Comparison of ENCODE assay signal across 11 cellular contexts in genomic region chr11:7579226-7579825, GRCh38.
DNase-seq lines count a peak whose midpoint lies in the region; ATAC-seq and TF ChIP-seq lines count a peak whose summit lies in the region.
"Had no signal": no experiment of that assay in that cellular context is flagged by ENCODE, and none has a peak within 500 bp of the region (broad histone marks: within the 10 kb centered on the region; RNA-seq: fewer than 3 reads in every experiment).

No MANE protein-coding gene starts in this region.

- no peaks in the 10 kb centered on the region for H3K36me3 Mint-ChIP-seq in activated CD4-positive, alpha-beta memory T cell treated with anti-CD3 and anti-CD28 coated beads, Interleukin-2, amount 10 ng/mL, durations not matched to agents 7 days and 5 days (ENCODE audit: low read depth)
- no peaks in the 10 kb centered on the region for H3K36me3 Mint-ChIP-seq in activated CD4-positive, alpha-beta memory T cell treated with anti-CD3 and anti-CD28 coated beads for 36 hours
- H3K36me3 Mint-ChIP-seq in nephron progenitor cell (ENCODE audit: low read depth) = no peaks in the 10 kb centered on the region
- no peaks in the 10 kb centered on the region for H3K36me3 Mint-ChIP-seq in activated T-helper 1 cell treated with anti-CD3 and anti-CD28 coated beads, Interleukin-12 subunit alpha, Interleukin-12 subunit beta, Interleukin-2, Interleukin-4 antibody, amounts not matched to agents 30 ng/mL and 10 ng/mL and 1 ng/mL, durations not matched to agents 14 hours and 24 hours and 36 hours (ENCODE audit: low read depth)
- no peaks in the 10 kb centered on the region for H3K36me3 Mint-ChIP-seq in activated CD8-positive, alpha-beta T cell treated with anti-CD3 and anti-CD28 coated beads, Interleukin-2, amount 10 ng/mL, durations not matched to agents 7 days and 5 days (ENCODE audit: low read depth)

- DNase-seq in activated CD4-positive, alpha-beta memory T cell treated with anti-CD3 and anti-CD28 coated beads, Interleukin-2, amount 10 ng/mL, durations not matched to agents 7 days and 5 days = no peak
- no peak for DNase-seq in activated CD4-positive, alpha-beta memory T cell treated with anti-CD3 and anti-CD28 coated beads for 36 hours
- DNase-seq in dorsolateral prefrontal cortex (no peak), nephron progenitor cell (no peak), NCI-H2227 (lab: John Stamatoyannopoulos, UW; ENCODE audit: unreplicated experiment) (no peak), retina (no peak)
- DNase-seq in activated T-helper 1 cell treated with anti-CD3 and anti-CD28 coated beads, Interleukin-12 subunit alpha, Interleukin-12 subunit beta, Interleukin-2, Interleukin-4 antibody, amounts not matched to agents 30 ng/mL and 10 ng/mL and 1 ng/mL, durations not matched to agents 14 hours and 24 hours and 36 hours (ENCODE audit: low spot score) = no peak
- DNase-seq in activated CD8-positive, alpha-beta T cell treated with anti-CD3 and anti-CD28 coated beads, Interleukin-2, amount 10 ng/mL, durations not matched to agents 7 days and 5 days = no peak
- DNase-seq: GF-D8; stimulated activated CD4-positive, alpha-beta T cell treated with anti-CD3 and anti-CD28 coated beads, Interleukin-12 subunit alpha, Interleukin-12 subunit beta, amount 100 ng/mL, for 4 hours; stimulated activated naive CD8-positive, alpha-beta T cell treated with anti-CD3 and anti-CD28 coated beads, Interleukin-15, Interleukin-2, amounts not matched to agents 100 U/mL and 50 U/mL, for 24 hours had no signal

- peak overlapping the region; percentile 80 to 99 (median 97) for H3K27ac ChIP-seq in dorsolateral prefrontal cortex

- H3K27me3 Mint-ChIP-seq in activated CD4-positive, alpha-beta memory T cell treated with anti-CD3 and anti-CD28 coated beads, Interleukin-2, amount 10 ng/mL, durations not matched to agents 7 days and 5 days = peaks cover 21% of the 10 kb centered on the region
- H3K27me3 Mint-ChIP-seq in activated CD4-positive, alpha-beta memory T cell treated with anti-CD3 and anti-CD28 coated beads for 36 hours = no peaks in the 10 kb centered on the region
- peaks cover 7% of the 10 kb centered on the region for H3K27me3 Mint-ChIP-seq in nephron progenitor cell (ENCODE audit: low read depth, poor library complexity)
- peaks cover 26% of the 10 kb centered on the region for H3K27me3 Mint-ChIP-seq in activated T-helper 1 cell treated with anti-CD3 and anti-CD28 coated beads, Interleukin-12 subunit alpha, Interleukin-12 subunit beta, Interleukin-2, Interleukin-4 antibody, amounts not matched to agents 30 ng/mL and 10 ng/mL and 1 ng/mL, durations not matched to agents 14 hours and 24 hours and 36 hours (ENCODE audit: insufficient read depth)
- peaks cover 54% of the 10 kb centered on the region for H3K27me3 Mint-ChIP-seq in activated CD8-positive, alpha-beta T cell treated with anti-CD3 and anti-CD28 coated beads, Interleukin-2, amount 10 ng/mL, durations not matched to agents 7 days and 5 days (ENCODE audit: low read depth)

- no peak for ATAC-seq in activated CD8-positive, alpha-beta T cell treated with anti-CD3 and anti-CD28 coated beads, Interleukin-2, amount 10 ng/mL, durations not matched to agents 7 days and 5 days
- ATAC-seq: stimulated activated naive CD8-positive, alpha-beta T cell treated with anti-CD3 and anti-CD28 coated beads, Interleukin-15, Interleukin-2, amounts not matched to agents 100 U/mL and 50 U/mL, for 24 hours had no signal

- H3K27me3 ChIP-seq in dorsolateral prefrontal cortex = no peaks in the 10 kb centered on the region

- no peaks in the 10 kb centered on the region for H3K9me3 Mint-ChIP-seq in activated CD4-positive, alpha-beta memory T cell treated with anti-CD3 and anti-CD28 coated beads, Interleukin-2, amount 10 ng/mL, durations not matched to agents 7 days and 5 days
- no peaks in the 10 kb centered on the region for H3K9me3 Mint-ChIP-seq in activated CD4-positive, alpha-beta memory T cell treated with anti-CD3 and anti-CD28 coated beads for 36 hours
- no peaks in the 10 kb centered on the region for H3K9me3 Mint-ChIP-seq in nephron progenitor cell
- H3K9me3 Mint-ChIP-seq in activated T-helper 1 cell treated with anti-CD3 and anti-CD28 coated beads, Interleukin-12 subunit alpha, Interleukin-12 subunit beta, Interleukin-2, Interleukin-4 antibody, amounts not matched to agents 30 ng/mL and 10 ng/mL and 1 ng/mL, durations not matched to agents 14 hours and 24 hours and 36 hours = no peaks in the 10 kb centered on the region
- H3K9me3 Mint-ChIP-seq in activated CD8-positive, alpha-beta T cell treated with anti-CD3 and anti-CD28 coated beads, Interleukin-2, amount 10 ng/mL, durations not matched to agents 7 days and 5 days (ENCODE audit: insufficient read depth) = no peaks in the 10 kb centered on the region

- intact Hi-C loops in activated CD4-positive, alpha-beta memory T cell treated with anti-CD3 and anti-CD28 coated beads for 36 hours (cut with micrococcal nuclease) = no loop called here
- intact Hi-C loops in dorsolateral prefrontal cortex (cut with DNase I) = loop anchor here in 1 of 2 donors (10.0 kb wide), 1 partner anchor 135 kb away; no protein-coding TSS in a partner anchor
- intact Hi-C loops in activated T-helper 1 cell treated with anti-CD3 and anti-CD28 coated beads, Interleukin-12 subunit alpha, Interleukin-12 subunit beta, Interleukin-2, Interleukin-4 antibody, amounts not matched to agents 30 ng/mL and 10 ng/mL and 1 ng/mL, durations not matched to agents 14 hours and 24 hours and 36 hours (cut with micrococcal nuclease) = loop anchor here (5.0 kb wide), 1 partner anchor 113 kb away; no protein-coding TSS in a partner anchor

- no peak overlapping the region for H3K4me3 Mint-ChIP-seq in activated CD4-positive, alpha-beta memory T cell treated with anti-CD3 and anti-CD28 coated beads, Interleukin-2, amount 10 ng/mL, durations not matched to agents 7 days and 5 days
- no peak overlapping the region for H3K4me3 Mint-ChIP-seq in activated CD4-positive, alpha-beta memory T cell treated with anti-CD3 and anti-CD28 coated beads for 36 hours
- H3K4me3 Mint-ChIP-seq in nephron progenitor cell = peak overlapping the region; percentile 75
- no peak overlapping the region for H3K4me3 Mint-ChIP-seq in activated T-helper 1 cell treated with anti-CD3 and anti-CD28 coated beads, Interleukin-12 subunit alpha, Interleukin-12 subunit beta, Interleukin-2, Interleukin-4 antibody, amounts not matched to agents 30 ng/mL and 10 ng/mL and 1 ng/mL, durations not matched to agents 14 hours and 24 hours and 36 hours
- no peak overlapping the region for H3K4me3 Mint-ChIP-seq in activated CD8-positive, alpha-beta T cell treated with anti-CD3 and anti-CD28 coated beads, Interleukin-2, amount 10 ng/mL, durations not matched to agents 7 days and 5 days

- POLR2A ChIA-PET in activated CD4-positive, alpha-beta memory T cell treated with anti-CD3 and anti-CD28 coated beads, Interleukin-2, amount 10 ng/mL, durations not matched to agents 7 days and 5 days (lab: Charles Lee) = interaction anchor here (1.3 kb wide), 1 partner anchor 15 kb away, joined by 4 read pairs; no protein-coding TSS in a partner anchor
- POLR2A ChIA-PET in activated CD4-positive, alpha-beta memory T cell treated with anti-CD3 and anti-CD28 coated beads for 36 hours (lab: Charles Lee) = no interaction called here
- POLR2A ChIA-PET in activated CD8-positive, alpha-beta T cell treated with anti-CD3 and anti-CD28 coated beads, Interleukin-2, amount 10 ng/mL, durations not matched to agents 7 days and 5 days (lab: Charles Lee) = no interaction called here

- TF ChIP-seq CTCF in dorsolateral prefrontal cortex (IDR thresholded peaks at IDR 0.05 in 54 of 56, conservative IDR thresholded peaks at IDR 0.05 in 2 of 56; ENCODE audit: low read depth in 1 of 56, partially characterized antibody in 56 of 56) (no peak), nephron progenitor cell (IDR thresholded peaks at IDR 0.05) (no peak)

- H3K4me1 Mint-ChIP-seq in activated CD4-positive, alpha-beta memory T cell treated with anti-CD3 and anti-CD28 coated beads, Interleukin-2, amount 10 ng/mL, durations not matched to agents 7 days and 5 days = peaks cover 64% of the 10 kb centered on the region
- H3K4me1 Mint-ChIP-seq in activated CD4-positive, alpha-beta memory T cell treated with anti-CD3 and anti-CD28 coated beads for 36 hours (ENCODE audit: low read depth) = peaks cover 33% of the 10 kb centered on the region
- peaks cover 79% of the 10 kb centered on the region for H3K4me1 Mint-ChIP-seq in nephron progenitor cell
- peaks cover 22% of the 10 kb centered on the region for H3K4me1 Mint-ChIP-seq in activated T-helper 1 cell treated with anti-CD3 and anti-CD28 coated beads, Interleukin-12 subunit alpha, Interleukin-12 subunit beta, Interleukin-2, Interleukin-4 antibody, amounts not matched to agents 30 ng/mL and 10 ng/mL and 1 ng/mL, durations not matched to agents 14 hours and 24 hours and 36 hours (ENCODE audit: low read depth)
- peaks cover 37% of the 10 kb centered on the region for H3K4me1 Mint-ChIP-seq in activated CD8-positive, alpha-beta T cell treated with anti-CD3 and anti-CD28 coated beads, Interleukin-2, amount 10 ng/mL, durations not matched to agents 7 days and 5 days (ENCODE audit: low read depth)

- CTCF ChIA-PET in activated CD4-positive, alpha-beta memory T cell treated with anti-CD3 and anti-CD28 coated beads, Interleukin-2, amount 10 ng/mL, durations not matched to agents 7 days and 5 days (lab: Charles Lee) = interaction anchor here (1.4 to 2.9 kb wide), 2 partner anchors 66 to 115 kb away, joined by 3 to 7 read pairs; partner anchors contain the start of gene PPFIBP2
- CTCF ChIA-PET in activated CD4-positive, alpha-beta memory T cell treated with anti-CD3 and anti-CD28 coated beads for 36 hours (lab: Charles Lee) = no interaction called here
- CTCF ChIA-PET in activated CD8-positive, alpha-beta T cell treated with anti-CD3 and anti-CD28 coated beads, Interleukin-2, amount 10 ng/mL, durations not matched to agents 7 days and 5 days (lab: Charles Lee) = interaction anchor here (1.1 to 2.2 kb wide), 2 partner anchors 8 to 67 kb away, joined by 3 to 7 read pairs; no protein-coding TSS in a partner anchor

- H3K27ac Mint-ChIP-seq in activated CD4-positive, alpha-beta memory T cell treated with anti-CD3 and anti-CD28 coated beads, Interleukin-2, amount 10 ng/mL, durations not matched to agents 7 days and 5 days = peak overlapping the region; percentile 7
- H3K27ac Mint-ChIP-seq in activated CD4-positive, alpha-beta memory T cell treated with anti-CD3 and anti-CD28 coated beads for 36 hours = no peak overlapping the region
- no peak overlapping the region for H3K27ac Mint-ChIP-seq in nephron progenitor cell
- no peak overlapping the region for H3K27ac Mint-ChIP-seq in activated T-helper 1 cell treated with anti-CD3 and anti-CD28 coated beads, Interleukin-12 subunit alpha, Interleukin-12 subunit beta, Interleukin-2, Interleukin-4 antibody, amounts not matched to agents 30 ng/mL and 10 ng/mL and 1 ng/mL, durations not matched to agents 14 hours and 24 hours and 36 hours
- no peak overlapping the region for H3K27ac Mint-ChIP-seq in activated CD8-positive, alpha-beta T cell treated with anti-CD3 and anti-CD28 coated beads, Interleukin-2, amount 10 ng/mL, durations not matched to agents 7 days and 5 days

- peak overlapping the region in 15 of 59 donors; percentile 14 to 71 (median 58) for H3K4me3 ChIP-seq in dorsolateral prefrontal cortex
